In genomic region chr18:76567835-76568445, GRCh38 we compare ENCODE assay signal across 22 cellular contexts.
"Had no signal": no experiment of that assay in that cellular context is flagged by ENCODE, and none has a peak within 500 bp of the region (broad histone marks: within the 10 kb centered on the region; RNA-seq: fewer than 3 reads in every experiment).

No MANE protein-coding gene starts in this region.

- H3K4me1 Mint-ChIP-seq: activated naive CD4-positive, alpha-beta T cell treated with anti-CD3 and anti-CD28 coated beads, Interleukin-2, amount 10 ng/mL, durations not matched to agents 7 days and 5 days had no signal

- H3K36me3 Mint-ChIP-seq: activated naive CD4-positive, alpha-beta T cell treated with anti-CD3 and anti-CD28 coated beads, Interleukin-2, amount 10 ng/mL, durations not matched to agents 7 days and 5 days; activated naive CD8-positive, alpha-beta T cell treated with anti-CD3 and anti-CD28 coated beads for 36 hours had no signal

- H3K9me3 Mint-ChIP-seq: activated CD8-positive, alpha-beta T cell treated with anti-CD3 and anti-CD28 coated beads for 36 hours; activated naive CD4-positive, alpha-beta T cell treated with anti-CD3 and anti-CD28 coated beads, Interleukin-2, amount 10 ng/mL, durations not matched to agents 7 days and 5 days; activated naive CD8-positive, alpha-beta T cell treated with anti-CD3 and anti-CD28 coated beads for 36 hours; activated T-cell treated with anti-CD3 and anti-CD28 coated beads, Interleukin-2, amount 50 U/mL, for 72 hours; activated T-helper 2 cell treated with anti-CD3 and anti-CD28 coated beads, Interferon-gamma antibody, Interleukin-2, Interleukin-4, amounts not matched to agents 10 μg/mL and 5 μg/mL and 100 μg/mL, durations not matched to agents 14 hours and 24 hours and 36 hours; T-helper 1 cell treated with Interleukin-12 subunit alpha and Interleukin-12 subunit beta and Interleukin-4 antibody, amounts not matched to agents 30 μg/mL and 1 μg/mL, for 36 hours had no signal

- H3K4me3 ChIP-seq: SJSA1 had no signal

- H3K9me3 ChIP-seq: SJSA1 had no signal

- H3K27me3 ChIP-seq: brain microvascular endothelial cell, SJSA1 had no signal

- DNase-seq: activated CD4-positive, alpha-beta T cell treated with anti-CD3 and anti-CD28 coated beads for 4 hours; activated CD8-positive, alpha-beta memory T cell treated with anti-CD3 and anti-CD28 coated beads, Interleukin-2, amount 50 U/mL, for 4 hours; activated CD8-positive, alpha-beta T cell treated with anti-CD3 and anti-CD28 coated beads for 36 hours; activated gamma-delta T cell treated with Interleukin-2 at 50 U/mL for 16 hours; activated naive CD4-positive, alpha-beta T cell treated with anti-CD3 and anti-CD28 coated beads, Interleukin-2, amount 10 ng/mL, durations not matched to agents 7 days and 5 days; activated naive CD8-positive, alpha-beta T cell treated with anti-CD3 and anti-CD28 coated beads for 36 hours; activated T-cell treated with anti-CD3 and anti-CD28 coated beads, Interleukin-2, amount 50 U/mL, for 72 hours; brain microvascular endothelial cell; NCI-H1048; NCI-H1417; NCI-H2029 treated with DMSO at 0.1 percent for 48 hours; NCI-H510A treated with DMSO at 0.1 percent for 48 hours; NCI-H69; NK-92 treated with Interleukin-12 subunit alpha and Interleukin-12 subunit beta, amount 100 ng/mL, for 24 hours; OCI-M1; Right ventricle myocardium superior; RPMI8226 had no signal

- H3K36me3 ChIP-seq: brain microvascular endothelial cell, SJSA1 had no signal

- H3K27ac Mint-ChIP-seq: activated CD8-positive, alpha-beta T cell treated with anti-CD3 and anti-CD28 coated beads for 36 hours; activated naive CD4-positive, alpha-beta T cell treated with anti-CD3 and anti-CD28 coated beads, Interleukin-2, amount 10 ng/mL, durations not matched to agents 7 days and 5 days; activated naive CD8-positive, alpha-beta T cell treated with anti-CD3 and anti-CD28 coated beads for 36 hours; activated T-cell treated with anti-CD3 and anti-CD28 coated beads, Interleukin-2, amount 50 U/mL, for 72 hours; activated T-helper 2 cell treated with anti-CD3 and anti-CD28 coated beads, Interferon-gamma antibody, Interleukin-2, Interleukin-4, amounts not matched to agents 10 μg/mL and 5 μg/mL and 100 μg/mL, durations not matched to agents 14 hours and 24 hours and 36 hours; T-helper 1 cell treated with Interleukin-12 subunit alpha and Interleukin-12 subunit beta and Interleukin-4 antibody, amounts not matched to agents 30 μg/mL and 1 μg/mL, for 36 hours had no signal

- H3K4me3 Mint-ChIP-seq: activated CD8-positive, alpha-beta T cell treated with anti-CD3 and anti-CD28 coated beads for 36 hours; activated naive CD4-positive, alpha-beta T cell treated with anti-CD3 and anti-CD28 coated beads, Interleukin-2, amount 10 ng/mL, durations not matched to agents 7 days and 5 days; activated naive CD8-positive, alpha-beta T cell treated with anti-CD3 and anti-CD28 coated beads for 36 hours; activated T-cell treated with anti-CD3 and anti-CD28 coated beads, Interleukin-2, amount 50 U/mL, for 72 hours; T-helper 1 cell treated with Interleukin-12 subunit alpha and Interleukin-12 subunit beta and Interleukin-4 antibody, amounts not matched to agents 30 μg/mL and 1 μg/mL, for 36 hours had no signal

- ATAC-seq: activated CD4-positive, CD25-positive, alpha-beta regulatory T cell treated with anti-CD3 and anti-CD28 coated beads, Interleukin-2, amount 50 U/mL, for 24 hours; activated CD8-positive, alpha-beta T cell treated with anti-CD3 and anti-CD28 coated beads for 36 hours; activated T-cell treated with anti-CD3 and anti-CD28 coated beads, Interleukin-2, amount 50 U/mL, for 72 hours; Panc1 had no signal

- H3K27ac ChIP-seq: brain microvascular endothelial cell, SJSA1 had no signal
